In the genomic region with DNA sequence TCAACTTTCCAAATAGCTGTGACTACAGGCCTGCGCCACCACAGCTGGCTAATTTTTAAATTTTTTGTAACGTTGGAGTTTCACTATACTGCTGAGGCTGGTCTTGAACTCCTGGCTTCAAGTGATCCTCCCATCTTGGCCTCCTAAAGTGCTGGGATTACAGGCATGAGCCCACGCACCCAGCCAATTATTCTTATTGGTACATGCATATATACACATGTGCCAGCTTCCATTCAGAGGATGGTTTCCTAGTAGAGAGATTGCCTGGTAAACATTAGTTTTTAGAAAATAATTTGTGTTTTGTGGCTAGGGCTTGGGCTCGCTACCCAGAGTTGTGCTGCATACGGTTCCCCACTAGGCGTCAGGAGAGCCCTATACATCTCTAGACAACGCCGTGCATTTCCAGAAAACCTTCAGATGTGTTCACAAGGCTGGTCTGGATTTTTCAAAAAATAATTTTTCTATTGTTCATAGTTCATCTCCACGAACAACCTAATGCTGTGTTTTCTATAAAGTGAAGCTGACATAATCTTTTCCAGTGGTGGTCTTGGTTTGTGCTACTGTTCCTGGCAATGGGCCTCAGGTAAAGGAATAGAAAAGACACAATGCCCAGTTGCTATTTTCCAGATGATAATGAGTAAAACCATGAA, we compare ENCODE assay signal across 9 cellular contexts. TPM values are rescaled to one million over a fixed set of nuclear protein-coding genes. Genes with fewer than 3 reads are reported as not detected.
DNase-seq lines count a peak whose midpoint lies in the region; ATAC-seq and TF ChIP-seq lines count a peak whose summit lies in the region.
"Had no signal": no experiment of that assay in that cellular context is flagged by ENCODE, and none has a peak within 500 bp of the region (broad histone marks: within the 10 kb centered on the region; RNA-seq: fewer than 3 reads in every experiment).

No MANE protein-coding gene starts in this region.

- 11 to 18% methylated on average over 9 of the region's 9 CpGs for WGBS in thyroid gland, 2 donors

- H3K4me1 ChIP-seq in thyroid gland: no peaks in the 10 kb centered on the region

- H3K36me3 Mint-ChIP-seq in activated CD8-positive, alpha-beta T cell treated with anti-CD3 and anti-CD28 coated beads for 36 hours (ENCODE audit: low read depth): no peaks in the 10 kb centered on the region

- H3K9me3 ChIP-seq in thyroid gland: no peaks in the 10 kb centered on the region

- no peak for TF ChIP-seq POLR2A in thyroid gland (IDR thresholded peaks at IDR 0.05)

- DNase-seq in GM10248 (ENCODE audit: extremely low spot score) (peak; percentile 66), NCI-H226 (peak; percentile 48), epithelial cell of proximal tubule (ENCODE audit: low read depth) (no peak), middle frontal gyrus (ENCODE audit: extremely low spot score, low spot score) (peak; percentile 49), thyroid gland (peak; percentile 61 to 64)
- peak; percentile 72 for DNase-seq in activated CD8-positive, alpha-beta T cell treated with anti-CD3 and anti-CD28 coated beads for 36 hours

- H3K36me3 ChIP-seq in thyroid gland: no peaks in the 10 kb centered on the region

- no peaks in the 10 kb centered on the region for H3K9me3 Mint-ChIP-seq in activated CD8-positive, alpha-beta T cell treated with anti-CD3 and anti-CD28 coated beads for 36 hours
- H3K9me3 Mint-ChIP-seq: dendritic cell treated with granulocyte-macrophage colony-stimulating factor and Interleukin-4, amounts not matched to agents 40 ng/mL and 50 ng/mL, for 4 days had no signal

- intact Hi-C loops in activated CD8-positive, alpha-beta T cell treated with anti-CD3 and anti-CD28 coated beads for 36 hours (cut with micrococcal nuclease): loop anchor here (2.0 kb wide), 1 partner anchor 269 kb away; no protein-coding TSS in a partner anchor
- intact Hi-C loops in thyroid gland (cut with DNase I): loop anchor here (2.0 to 10.0 kb wide), 2 partner anchors 133 to 269 kb away; no protein-coding TSS in a partner anchor

- peak; percentile 91 for TF ChIP-seq CTCF in GM10248 (IDR thresholded peaks at IDR 0.05; ENCODE audit: control extremely low read depth, extremely low read depth, low read depth, missing control alignments)
- TF ChIP-seq CTCF in activated CD8-positive, alpha-beta T cell treated with anti-CD3 and anti-CD28 coated beads for 36 hours (IDR thresholded peaks at IDR 0.05): peak; percentile 93
- TF ChIP-seq CTCF in epithelial cell of proximal tubule (conservative IDR thresholded peaks at IDR 0.05; ENCODE audit: low read depth, low read length): peak; percentile 93
- TF ChIP-seq CTCF in thyroid gland (IDR thresholded peaks at IDR 0.05): peak; percentile 79 to 93 (median 85)

- H3K27ac ChIP-seq in thyroid gland: no peak overlapping the region

- no peak overlapping the region for H3K27ac Mint-ChIP-seq in activated CD8-positive, alpha-beta T cell treated with anti-CD3 and anti-CD28 coated beads for 36 hours
- H3K27ac Mint-ChIP-seq: dendritic cell treated with granulocyte-macrophage colony-stimulating factor and Interleukin-4, amounts not matched to agents 40 ng/mL and 50 ng/mL, for 4 days had no signal

- peaks cover 4% of the 10 kb centered on the region for H3K27me3 Mint-ChIP-seq in activated CD8-positive, alpha-beta T cell treated with anti-CD3 and anti-CD28 coated beads for 36 hours

- ATAC-seq in HG02642 (IDR thresholded peaks at IDR 0.05; ENCODE audit: poor library complexity, unreplicated experiment) (peak; percentile 79), GM21737 (IDR thresholded peaks at IDR 0.05; ENCODE audit: unreplicated experiment) (no peak)
- peak; percentile 98 for ATAC-seq in activated CD8-positive, alpha-beta T cell treated with anti-CD3 and anti-CD28 coated beads for 36 hours

- H3K27me3 ChIP-seq in thyroid gland: no peaks in the 10 kb centered on the region

- CTCF ChIA-PET in GM10248 (lab: Yijun Ruan, JAX): interaction anchor here (0.6 to 7.3 kb wide), 34 partner anchors 7 to 1502 kb away, joined by 3 to 121 read pairs (median 4); partner anchors contain the start of genes AFG3L2, CEP76, PRELID3A and SPIRE1
- CTCF ChIA-PET in activated CD8-positive, alpha-beta T cell treated with anti-CD3 and anti-CD28 coated beads for 36 hours (lab: Charles Lee): interaction anchor here (0.6 to 5.3 kb wide), 38 partner anchors 8 to 741 kb away, joined by 3 to 38 read pairs (median 3); partner anchors contain the start of genes AFG3L2, PRELID3A and SPIRE1

- POLR2A ChIA-PET in GM10248 (lab: Yijun Ruan, JAX): no interaction called here
- POLR2A ChIA-PET in activated CD8-positive, alpha-beta T cell treated with anti-CD3 and anti-CD28 coated beads for 36 hours (lab: Charles Lee): interaction anchor here (1.1 to 1.6 kb wide), 2 partner anchors 13 to 274 kb away, joined by 3 to 4 read pairs; no protein-coding TSS in a partner anchor

- H3K4me3 ChIP-seq in epithelial cell of proximal tubule (ENCODE audit: low read depth, low read length) (no peak overlapping the region), thyroid gland (replicated peaks in 1 of 3) (no peak overlapping the region)

- no peak overlapping the region for H3K4me3 Mint-ChIP-seq in activated CD8-positive, alpha-beta T cell treated with anti-CD3 and anti-CD28 coated beads for 36 hours
- H3K4me3 Mint-ChIP-seq: dendritic cell treated with granulocyte-macrophage colony-stimulating factor and Interleukin-4, amounts not matched to agents 40 ng/mL and 50 ng/mL, for 4 days had no signal

- no peaks in the 10 kb centered on the region for H3K4me1 Mint-ChIP-seq in activated CD8-positive, alpha-beta T cell treated with anti-CD3 and anti-CD28 coated beads for 36 hours (ENCODE audit: low read depth)

RNA-seq across cellular contexts. Expression of gene AFG3L2, which starts 14.6 kb away (rescaled TPM):
- 10 to 100 TPM; 60.6 to 64.0 TPM for total RNA-seq in activated CD8-positive, alpha-beta T cell treated with anti-CD3 and anti-CD28 coated beads for 36 hours
- total RNA-seq in epithelial cell of proximal tubule: 41.3 and 52.8 TPM in 2 replicates
- total RNA-seq in thyroid gland: 10 to 100 TPM; 60.9 to 92.4 (median 84.7) TPM

RNA-seq across cellular contexts. Expression of gene PRELID3A, which starts 16.1 kb away (rescaled TPM):
- 1 to 10 TPM; 6.3 to 6.5 TPM for total RNA-seq in activated CD8-positive, alpha-beta T cell treated with anti-CD3 and anti-CD28 coated beads for 36 hours
- total RNA-seq in epithelial cell of proximal tubule (3.9 TPM in 2 replicates), thyroid gland (1 to 10 TPM; 1.6 to 6.2 (median 3.2) TPM)
